Comparison of ENCODE assay signal across 17 cellular contexts in the genomic region with DNA sequence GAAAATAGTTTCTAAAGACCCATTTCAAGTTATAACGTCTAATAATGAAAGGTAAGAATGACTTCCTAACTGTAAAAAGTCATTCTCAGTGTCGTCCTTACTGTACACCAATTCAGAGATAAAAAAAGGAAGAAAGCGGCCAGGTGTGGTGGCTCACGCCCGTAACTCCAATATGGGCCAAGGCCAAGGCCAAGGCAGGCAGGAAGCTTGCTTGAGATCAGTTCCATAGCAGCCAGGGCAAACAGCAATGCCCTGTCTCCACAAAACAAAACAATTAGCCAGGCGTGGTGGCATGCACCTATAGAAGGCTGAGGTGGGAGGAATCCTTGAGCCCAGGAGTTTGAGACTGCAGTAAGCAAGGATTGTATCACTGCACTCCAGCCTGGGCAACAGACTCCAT.
"Had no signal": no experiment of that assay in that cellular context is flagged by ENCODE, and none has a peak within 500 bp of the region (broad histone marks: within the 10 kb centered on the region; RNA-seq: fewer than 3 reads in every experiment).

No MANE protein-coding gene starts in this region.

- H3K27ac ChIP-seq: heart left ventricle, neural progenitor cell, ovary, suprapubic skin, thyroid gland, upper lobe of left lung, uterus had no signal

- H3K4me1 ChIP-seq: neural progenitor cell, suprapubic skin, thyroid gland, upper lobe of left lung, uterus had no signal

- H3K36me3 ChIP-seq: ovary, uterus had no signal

- ATAC-seq: natural killer cell, right cardiac atrium had no signal

- H3K27me3 ChIP-seq: heart left ventricle, neural progenitor cell, ovary, suprapubic skin, thyroid gland, upper lobe of left lung, uterus had no signal

- DNase-seq: effector CD8-positive, alpha-beta T cell; heart left ventricle; hippocampal formation; natural killer cell; nucleus accumbens; ovary; right cardiac atrium; stimulated activated CD4-positive, alpha-beta T cell treated with anti-CD3 and anti-CD28 coated beads, Interleukin-2, amount 100 ng/mL, for 48 hours; stimulated activated naive CD8-positive, alpha-beta T cell treated with anti-CD3 and anti-CD28 coated beads, Interleukin-15, Interleukin-2, amounts not matched to agents 100 U/mL and 50 U/mL, for 24 hours; thyroid gland; upper lobe of left lung; uterus had no signal

- H3K9me3 ChIP-seq: heart left ventricle, ovary, suprapubic skin, thyroid gland, upper lobe of left lung, uterus had no signal

- H3K9ac ChIP-seq: neural progenitor cell had no signal

- H3K4me3 ChIP-seq: heart left ventricle, neural progenitor cell, ovary, smooth muscle cell, suprapubic skin, thyroid gland, upper lobe of left lung, uterus had no signal

- FAIRE-seq: colon, frontal cortex had no signal
